15 cellular contexts compared by ENCODE assay signal in genomic region chr7:152678133-152678645, GRCh38.
"Had no signal": no experiment of that assay in that cellular context is flagged by ENCODE, and none has a peak within 500 bp of the region (broad histone marks: within the 10 kb centered on the region; RNA-seq: fewer than 3 reads in every experiment).

No MANE protein-coding gene starts in this region.

- DNase-seq: activated CD4-positive, alpha-beta memory T cell treated with anti-CD3 and anti-CD28 coated beads, Interleukin-2, amount 10 ng/mL, durations not matched to agents 7 days and 5 days; activated CD4-positive, alpha-beta T cell treated with anti-CD3 and anti-CD28 coated beads for 36 hours; activated CD8-positive, alpha-beta memory T cell treated with anti-CD3 and anti-CD28 coated beads, Interleukin-2, amount 50 U/mL, for 48 hours; activated naive CD4-positive, alpha-beta T cell treated with anti-CD3 and anti-CD28 coated beads for 36 hours; adrenal gland; caudate nucleus; effector memory CD8-positive, alpha-beta T cell; midbrain; sigmoid colon; stimulated activated CD4-positive, alpha-beta T cell treated with anti-CD3 and anti-CD28 coated beads, Interleukin-2, amount 100 ng/mL, for 24 hours; stimulated activated naive CD4-positive, alpha-beta T cell had no signal

- H3K9me3 Mint-ChIP-seq: activated CD4-positive, alpha-beta memory T cell treated with anti-CD3 and anti-CD28 coated beads, Interleukin-2, amount 10 ng/mL, durations not matched to agents 7 days and 5 days; activated naive CD4-positive, alpha-beta T cell treated with anti-CD3 and anti-CD28 coated beads for 36 hours; dendritic cell treated with granulocyte-macrophage colony-stimulating factor and Interleukin-4, amounts not matched to agents 40 ng/mL and 50 ng/mL, for 4 days; effector memory CD8-positive, alpha-beta T cell; T-helper 2 cell treated with Interferon-gamma antibody and Interleukin-4, amounts not matched to agents 5 μg/mL and 100 μg/mL, for 36 hours had no signal

- H3K27ac Mint-ChIP-seq: activated CD4-positive, alpha-beta T cell treated with anti-CD3 and anti-CD28 coated beads for 36 hours; activated naive CD4-positive, alpha-beta T cell treated with anti-CD3 and anti-CD28 coated beads for 36 hours; dendritic cell treated with granulocyte-macrophage colony-stimulating factor and Interleukin-4, amounts not matched to agents 40 ng/mL and 50 ng/mL, for 4 days; T-helper 2 cell treated with Interferon-gamma antibody and Interleukin-4, amounts not matched to agents 5 μg/mL and 100 μg/mL, for 36 hours had no signal

- H3K27ac ChIP-seq: adrenal gland, sigmoid colon had no signal

- H3K4me2 ChIP-seq: hepatocyte had no signal

- H3K27me3 Mint-ChIP-seq: activated CD4-positive, alpha-beta memory T cell treated with anti-CD3 and anti-CD28 coated beads, Interleukin-2, amount 10 ng/mL, durations not matched to agents 7 days and 5 days; activated CD4-positive, alpha-beta T cell treated with anti-CD3 and anti-CD28 coated beads for 36 hours; dendritic cell treated with granulocyte-macrophage colony-stimulating factor and Interleukin-4, amounts not matched to agents 40 ng/mL and 50 ng/mL, for 4 days; effector memory CD8-positive, alpha-beta T cell had no signal

- H2AFZ ChIP-seq: hepatocyte had no signal

- H3K27me3 ChIP-seq: adrenal gland, hepatocyte, sigmoid colon had no signal

- H3K9me3 ChIP-seq: adrenal gland, sigmoid colon had no signal

- ATAC-seq: activated CD4-positive, alpha-beta T cell treated with anti-CD3 and anti-CD28 coated beads for 36 hours; effector memory CD8-positive, alpha-beta T cell had no signal

- H3K4me3 Mint-ChIP-seq: dendritic cell treated with granulocyte-macrophage colony-stimulating factor and Interleukin-4, amounts not matched to agents 40 ng/mL and 50 ng/mL, for 4 days had no signal

- H3K36me3 ChIP-seq: adrenal gland, sigmoid colon had no signal

- H3K4me3 ChIP-seq: adrenal gland, hepatocyte, lung, sigmoid colon had no signal
